ENCODE assay signal across 8 cellular contexts in the genomic region with DNA sequence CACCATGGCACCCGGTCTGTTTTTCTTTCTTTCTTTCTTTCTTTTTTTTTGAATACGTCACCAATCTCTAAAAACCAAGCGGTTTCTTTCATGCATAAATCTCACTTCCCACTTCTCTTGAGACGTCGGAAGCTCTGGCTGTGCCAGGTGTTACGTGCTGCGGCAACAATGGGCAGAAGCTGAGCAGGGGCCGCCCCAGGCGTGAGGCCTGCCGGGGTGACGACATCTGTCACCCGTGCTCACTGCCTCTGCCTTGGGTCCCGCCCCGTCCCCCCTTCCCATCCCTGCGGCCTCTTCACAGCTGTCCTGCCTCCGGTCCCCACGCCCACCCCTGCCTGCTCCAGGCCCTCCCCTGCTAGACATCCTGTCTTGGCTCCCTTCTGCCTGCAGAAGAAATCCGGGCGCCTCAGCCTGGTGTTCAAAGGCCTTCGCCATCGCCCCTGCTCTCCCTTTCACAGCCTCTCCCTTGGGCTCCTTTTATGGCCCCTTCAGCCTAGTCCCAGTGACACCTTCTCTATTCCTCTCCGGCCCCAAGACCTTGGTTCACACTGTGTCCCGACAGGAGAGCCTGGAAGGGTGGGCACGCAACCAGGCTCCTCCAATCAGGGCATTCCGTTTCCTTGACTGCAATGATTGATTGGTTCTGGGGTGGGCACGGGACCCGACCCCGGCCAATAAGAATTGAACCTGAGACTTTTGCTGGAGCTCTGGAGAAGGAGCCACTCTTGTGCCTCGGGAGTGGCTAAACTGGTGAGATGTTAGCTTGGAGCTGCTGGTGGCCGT. TPM values are rescaled to one million over a fixed set of nuclear protein-coding genes. Genes with fewer than 3 reads are reported as not detected.
DNase-seq lines count a peak whose midpoint lies in the region; ATAC-seq and TF ChIP-seq lines count a peak whose summit lies in the region.

No MANE protein-coding gene starts in this region.

- no peaks in the 10 kb centered on the region for H3K9me2 ChIP-seq in GM23248 (ENCODE audit: insufficient read depth)

- H3K27ac ChIP-seq in BLaER1 treated with 17β-estradiol and CSF1 and Interleukin-3, amounts not matched to agents 10 nM and 100 nM, result peak overlapping the region; percentile 11 to 96 (median 74); a peak in 20 of 22 replicates
- peak overlapping the region; percentile 5 for H3K27ac ChIP-seq in WERI-Rb-1
- H3K27ac ChIP-seq in esophagus (ENCODE audit: low read depth in 2 of 2, low read length in 1 of 2), result peak overlapping the region; percentile 1 to 6
- no peak overlapping the region for H3K27ac ChIP-seq in GM23248

- peaks cover 0 to 22% (median 0%) of the 10 kb centered on the region in 11 experiments; a peak in 5 of 22 replicates for H3K36me3 ChIP-seq in BLaER1 treated with 17β-estradiol and CSF1 and Interleukin-3, amounts not matched to agents 10 nM and 100 nM
- H3K36me3 ChIP-seq in WERI-Rb-1, result no peaks in the 10 kb centered on the region
- H3K36me3 ChIP-seq in esophagus (ENCODE audit: control insufficient read depth in 2 of 2, insufficient read depth in 2 of 2, low read length in 1 of 2), result no peaks in the 10 kb centered on the region
- H3K36me3 ChIP-seq in GM23248 (ENCODE audit: low read depth), result no peaks in the 10 kb centered on the region

- H3K4me1 ChIP-seq in BLaER1 treated with 17β-estradiol and CSF1 and Interleukin-3, amounts not matched to agents 10 nM and 100 nM, result peaks cover 64 to 100% (median 94%) of the 10 kb centered on the region in 10 experiments
- H3K4me1 ChIP-seq in esophagus (ENCODE audit: control insufficient read depth in 2 of 2, insufficient read depth in 2 of 2, low read length in 1 of 2) (peaks cover 0 to 3% of the 10 kb centered on the region in 2 donors), GM23248 (ENCODE audit: insufficient read depth) (no peaks in the 10 kb centered on the region)

- DNase-seq in WERI-Rb-1 (peak; percentile 73), NCI-H187 (lab: John Stamatoyannopoulos, UW) (no peak), GM23248 (no peak)
- DNase-seq in stimulated activated CD8-positive, alpha-beta memory T cell treated with anti-CD3 and anti-CD28 coated beads, Interleukin-7, amount 100 ng/mL, for 48 hours (ENCODE audit: extremely low read depth in 1 of 2, low read depth in 1 of 2), result peak; percentile 33 to 68

- in situ Hi-C loops in GM23248 (cut with MboI), result loop anchor here (10.0 kb wide), 1 partner anchor 93 kb away; no protein-coding TSS in a partner anchor

- no peaks in the 10 kb centered on the region for H3F3A ChIP-seq in GM23248 (ENCODE audit: insufficient read depth)

- no peak for TF ChIP-seq CTCF in WERI-Rb-1 (IDR thresholded peaks at IDR 0.05; ENCODE audit: low read depth, low read length)

- H4K20me1 ChIP-seq in BLaER1 treated with 17β-estradiol and CSF1 and Interleukin-3, amounts not matched to agents 10 nM and 100 nM, result peaks cover 0 to 91% (median 17%) of the 10 kb centered on the region in 11 experiments; a peak in 14 of 22 replicates
- no peaks in the 10 kb centered on the region for H4K20me1 ChIP-seq in GM23248 (ENCODE audit: insufficient read depth)

- H3K79me2 ChIP-seq in GM23248 (ENCODE audit: insufficient read depth), result no peaks in the 10 kb centered on the region

- peak; percentile 63 for ATAC-seq in GM19438 (IDR thresholded peaks at IDR 0.05; ENCODE audit: low read depth, unreplicated experiment)
- ATAC-seq in HG03432 (IDR thresholded peaks at IDR 0.05; ENCODE audit: unreplicated experiment), result peak; percentile 69

- no peaks in the 10 kb centered on the region for H3K9me3 ChIP-seq in BLaER1 treated with 17β-estradiol and CSF1 and Interleukin-3, amounts not matched to agents 10 nM and 100 nM (replicated peaks in 1 of 11)
- no peaks in the 10 kb centered on the region for H3K9me3 ChIP-seq in WERI-Rb-1 (ENCODE audit: severe bottlenecking)
- no peaks in the 10 kb centered on the region for H3K9me3 ChIP-seq in esophagus (ENCODE audit: control insufficient read depth in 2 of 2, insufficient read depth in 1 of 2, low read depth in 1 of 2, low read length in 1 of 2)
- H3K9me3 ChIP-seq in GM23248 (ENCODE audit: low read depth), result no peaks in the 10 kb centered on the region

- H3K9ac ChIP-seq in BLaER1 treated with 17β-estradiol and CSF1 and Interleukin-3, amounts not matched to agents 10 nM and 100 nM, result peak overlapping the region; percentile 41 to 70 (median 60); a peak in 20 of 22 replicates
- no peak overlapping the region for H3K9ac ChIP-seq in GM23248

- H3K4me2 ChIP-seq in BLaER1 treated with 17β-estradiol and CSF1 and Interleukin-3, amounts not matched to agents 10 nM and 100 nM, result peak overlapping the region; percentile 76 to 100 (median 95)
- H3K4me2 ChIP-seq in GM23248 (ENCODE audit: unreplicated experiment), result no peak overlapping the region

- WGBS in esophagus, 2 donors, result 42 to 58% methylated on average over 30 of the region's 30 CpGs
- WGBS in GM23248 (ENCODE audit: low coverage in 1 of 2, low lambda C conversion rate in 2 of 2, missing lambda C conversion rate in 2 of 2), 2 experiments, result 61 to 66% methylated on average over 21 to 30 of the region's 30 CpGs

- H2AFZ ChIP-seq in GM23248, result no peak overlapping the region

- H3K27me3 ChIP-seq in BLaER1 treated with 17β-estradiol and CSF1 and Interleukin-3, amounts not matched to agents 10 nM and 100 nM, result no peaks in the 10 kb centered on the region
- H3K27me3 ChIP-seq in WERI-Rb-1 (ENCODE audit: insufficient read depth, low read depth, severe bottlenecking) (no peaks in the 10 kb centered on the region), esophagus (ENCODE audit: control insufficient read depth in 1 of 2, insufficient read depth in 2 of 2, low read length in 2 of 2) (no peaks in the 10 kb centered on the region), GM23248 (replicated peaks; ENCODE audit: insufficient read depth) (no peaks in the 10 kb centered on the region)

- peak overlapping the region in 6 of 10 experiments; percentile 6 to 45 (median 24); a peak in 10 of 20 replicates for H3K4me3 ChIP-seq in BLaER1 treated with 17β-estradiol and CSF1 and Interleukin-3, amounts not matched to agents 10 nM and 100 nM
- H3K4me3 ChIP-seq in WERI-Rb-1 (ENCODE audit: low read depth, low read length) (no peak overlapping the region), esophagus (ENCODE audit: low read depth in 1 of 2, low read length in 2 of 2) (no peak overlapping the region), GM23248 (no peak overlapping the region)

RNA-seq across cellular contexts. Expression of a gene that starts 4.8 kb away (rescaled TPM):
- polyA plus RNA-seq in esophagus (1 to 10 TPM; 5.9 to 7.1 TPM), GM23248 (2016; fragmentation: Nextera tagmentation; extraction: Ambion mirVana) (0.06 TPM in 1 of 2 replicates, not detected in the other)
- total RNA-seq in GM23248 (2014; rRNA removed; shearing (Covaris generic)), result not detected in 2 replicates

RNA-seq across cellular contexts. Expression of a gene that starts 18.6 kb away (rescaled TPM):
- polyA plus RNA-seq in esophagus (1 to 10 TPM; 4.9 to 5.3 TPM), GM23248 (2016; fragmentation: Nextera tagmentation; extraction: Ambion mirVana) (4.0 and 4.1 TPM in 2 replicates)
- 4.5 and 5.1 TPM in 2 replicates for total RNA-seq in GM23248 (2014; rRNA removed; shearing (Covaris generic))

RNA-seq across cellular contexts. Expression of a gene that starts 52.8 kb away (rescaled TPM):
- polyA plus RNA-seq in esophagus, result 1 to 10 TPM; 5.8 to 7.8 TPM
- total RNA-seq in GM23248 (2014; rRNA removed; shearing (Covaris generic)), result 0.86 TPM in 1 of 2 replicates, not detected in the other
- polyA plus RNA-seq in GM23248 (2016; fragmentation: Nextera tagmentation; extraction: Ambion mirVana), result 0.58 and 0.81 TPM in 2 replicates

Comparison
In these comparisons a context has a peak if more than half of its experiments do, and no peak if none do; other contexts are left out.
1. H3K4me3 ChIP-seq: peak in BLaER1 treated with 17β-estradiol and CSF1 and Interleukin-3, amounts not matched to agents 10 nM and 100 nM (6 of 10); none in WERI-Rb-1 (single experiment), esophagus (0 of 2) and GM23248 (single experiment).
2. DNase-seq: peak in WERI-Rb-1 (single experiment) and stimulated activated CD8-positive, alpha-beta memory T cell treated with anti-CD3 and anti-CD28 coated beads, Interleukin-7, amount 100 ng/mL, for 48 hours (2 of 2); none in NCI-H187 (0 of 2) and GM23248 (single experiment).